In the genomic region with DNA sequence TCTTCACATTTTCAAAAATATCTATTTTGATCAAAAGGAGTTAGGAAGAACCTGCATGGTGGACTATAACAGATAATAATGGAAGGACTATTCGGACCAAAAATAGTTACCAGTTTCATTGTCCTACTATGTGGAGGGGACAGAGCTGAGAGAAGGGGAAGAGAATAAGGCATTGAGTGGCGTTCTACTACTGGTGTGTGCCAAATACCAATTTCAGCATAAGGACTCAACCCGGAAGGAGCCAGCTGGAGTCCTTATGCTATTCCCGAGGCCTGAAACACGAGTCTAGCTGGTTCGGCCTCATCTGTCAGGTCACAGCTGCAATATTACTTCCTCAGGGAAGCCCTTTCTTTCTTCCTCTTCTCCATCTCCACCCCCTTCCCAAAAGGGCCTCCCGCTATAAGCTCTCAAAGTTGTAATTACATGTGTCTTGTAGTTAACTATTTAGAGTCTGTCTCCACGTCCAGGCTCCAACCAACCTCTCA, we compare ENCODE assay signal across 8 cellular contexts. TPM values are rescaled to one million over a fixed set of nuclear protein-coding genes. Genes with fewer than 3 reads are reported as not detected.
DNase-seq lines count a peak whose midpoint lies in the region; ATAC-seq, FAIRE-seq and TF ChIP-seq lines count a peak whose summit lies in the region.

No MANE protein-coding gene starts in this region.

- H3K9me3 ChIP-seq in OCI-LY3 (ENCODE audit: insufficient read depth, low read length) = no peaks in the 10 kb centered on the region
- H3K9me3 ChIP-seq in colonic mucosa = no peaks in the 10 kb centered on the region
- no peaks in the 10 kb centered on the region for H3K9me3 ChIP-seq in lower lobe of right lung
- H3K9me3 ChIP-seq in upper lobe of left lung = no peaks in the 10 kb centered on the region

- peak overlapping the region; percentile 78 for H3K4me3 ChIP-seq in OCI-LY3 (ENCODE audit: low read length)
- peak overlapping the region; percentile 66 for H3K4me3 ChIP-seq in colonic mucosa
- peak overlapping the region; percentile 80 for H3K4me3 ChIP-seq in lower lobe of right lung
- H3K4me3 ChIP-seq in upper lobe of left lung = peak overlapping the region in 3 of 4 donors; percentile 63 to 84 (median 75)

- DNase-seq in T-helper 2 cell treated with Interferon-gamma antibody and Interleukin-4, amounts not matched to agents 5 μg/mL and 100 μg/mL, for 36 hours (ENCODE audit: low spot score) = no peak
- DNase-seq in T-helper 2 cell = no peak
- peak; percentile 60 for DNase-seq in colonic mucosa
- peak; percentile 55 for DNase-seq in lower lobe of right lung
- DNase-seq in upper lobe of left lung = peak in 1 of 2 donors; percentile 76
- no peak for DNase-seq in RPMI8226
- no peak for DNase-seq in GM12892 (ENCODE audit: insufficient read length)

- 24 to 30% methylated on average over 8 of the region's 8 CpGs for WGBS in upper lobe of left lung, 2 donors

- TF ChIP-seq CTCF in OCI-LY3 (IDR thresholded peaks at IDR 0.05; ENCODE audit: low read depth, low read length) (no peak), colonic mucosa (IDR thresholded peaks at IDR 0.05) (no peak), lower lobe of right lung (IDR thresholded peaks at IDR 0.05) (no peak), upper lobe of left lung (IDR thresholded peaks at IDR 0.05) (no peak)

- H3K27me3 Mint-ChIP-seq in T-helper 2 cell treated with Interferon-gamma antibody and Interleukin-4, amounts not matched to agents 5 μg/mL and 100 μg/mL, for 36 hours (ENCODE audit: low read depth) = peaks cover 63% of the 10 kb centered on the region

- no peaks in the 10 kb centered on the region for H3K36me3 Mint-ChIP-seq in T-helper 2 cell treated with Interferon-gamma antibody and Interleukin-4, amounts not matched to agents 5 μg/mL and 100 μg/mL, for 36 hours (ENCODE audit: low read depth)

- no peak for FAIRE-seq in GM12892 (lab: Jason Lieb, UNC)

- H3K9ac ChIP-seq in OCI-LY3 (ENCODE audit: low read length) (peak overlapping the region; percentile 72), colonic mucosa (ENCODE audit: low read depth in 2 of 2, low read length in 2 of 2) (peak overlapping the region; percentile 84 to 95)

- H3K36me3 ChIP-seq in OCI-LY3 (replicated peaks; ENCODE audit: low read depth, low read length) (no peaks in the 10 kb centered on the region), colonic mucosa (no peaks in the 10 kb centered on the region), lower lobe of right lung (no peaks in the 10 kb centered on the region), upper lobe of left lung (no peaks in the 10 kb centered on the region)

- ATAC-seq in lower lobe of right lung (peak; percentile 60 to 63), upper lobe of left lung (ENCODE audit: low FRiP score in 2 of 2) (peak; percentile 47 to 56)

- peak overlapping the region; percentile 75 for H3K4me3 Mint-ChIP-seq in T-helper 2 cell treated with Interferon-gamma antibody and Interleukin-4, amounts not matched to agents 5 μg/mL and 100 μg/mL, for 36 hours

- H3K27ac Mint-ChIP-seq in T-helper 2 cell treated with Interferon-gamma antibody and Interleukin-4, amounts not matched to agents 5 μg/mL and 100 μg/mL, for 36 hours = no peak overlapping the region

- peak overlapping the region; percentile 80 for H3K4me2 ChIP-seq in OCI-LY3 (ENCODE audit: low read length)

- TF ChIP-seq EP300 in upper lobe of left lung (IDR thresholded peaks at IDR 0.05) = no peak

- H3K27me3 ChIP-seq in OCI-LY3 (ENCODE audit: low read depth, low read length) (peaks cover 21% of the 10 kb centered on the region), colonic mucosa (no peaks in the 10 kb centered on the region), lower lobe of right lung (ENCODE audit: low read depth) (no peaks in the 10 kb centered on the region), upper lobe of left lung (no peaks in the 10 kb centered on the region)

- H3K79me2 ChIP-seq in OCI-LY3 (ENCODE audit: low read length) = no peaks in the 10 kb centered on the region

- peaks cover 15% of the 10 kb centered on the region for H3K4me1 Mint-ChIP-seq in T-helper 2 cell treated with Interferon-gamma antibody and Interleukin-4, amounts not matched to agents 5 μg/mL and 100 μg/mL, for 36 hours (ENCODE audit: low read depth)

- H3K4me1 ChIP-seq in OCI-LY3 (ENCODE audit: low read length) (peaks cover 42% of the 10 kb centered on the region), colonic mucosa (no peaks in the 10 kb centered on the region), lower lobe of right lung (peaks cover 12% of the 10 kb centered on the region), upper lobe of left lung (peaks cover 0 to 24% (median 9%) of the 10 kb centered on the region in 4 donors)

- H4K20me1 ChIP-seq in OCI-LY3 (ENCODE audit: insufficient read depth, low read length) = 0 out of 2 replicates have a peak, but pooled peaks cover 3% of the 10 kb centered on the region

- intact Hi-C loops in colonic mucosa (cut with DNase I) (no loop called here), lower lobe of right lung (cut with DNase I) (no loop called here)

- H3K9me3 Mint-ChIP-seq in T-helper 2 cell treated with Interferon-gamma antibody and Interleukin-4, amounts not matched to agents 5 μg/mL and 100 μg/mL, for 36 hours = no peaks in the 10 kb centered on the region

- H3K27ac ChIP-seq in OCI-LY3 (ENCODE audit: low read length) = no peak overlapping the region
- H3K27ac ChIP-seq in colonic mucosa = peak overlapping the region; percentile 97
- peak overlapping the region; percentile 98 for H3K27ac ChIP-seq in lower lobe of right lung
- peak overlapping the region; percentile 92 to 98 (median 96) for H3K27ac ChIP-seq in upper lobe of left lung

- no peak for TF ChIP-seq POLR2A in upper lobe of left lung (IDR thresholded peaks at IDR 0.05)
- no peak for TF ChIP-seq POLR2A in GM12892 (IDR thresholded peaks at IDR 0.05; ENCODE audit: low read depth, low read length)

- H2AFZ ChIP-seq in OCI-LY3 (ENCODE audit: low read depth, low read length) = peak overlapping the region; percentile 95

RNA-seq across cellular contexts. Expression of a gene that starts 20.5 kb away (rescaled TPM):
- total RNA-seq in colonic mucosa (10 to 100 TPM; 10.8 to 15.7 TPM), lower lobe of right lung (35.3 TPM), upper lobe of left lung (10 to 100 TPM; 17.6 to 55.5 (median 27.9) TPM)
- 11.2 TPM for polyA plus RNA-seq in GM12892 (2012; ENCODE audit: missing spikeins)

Comparison
In these comparisons a context has a peak if more than half of its experiments do, and no peak if none do; other contexts are left out.
1. DNase-seq: peak in colonic mucosa (single experiment) and lower lobe of right lung (single experiment); none in T-helper 2 cell treated with Interferon-gamma antibody and Interleukin-4, amounts not matched to agents 5 μg/mL and 100 μg/mL, for 36 hours (single experiment), T-helper 2 cell (0 of 5), RPMI8226 (single experiment) and GM12892 (single experiment).
2. Peak in every context shown above with its lines, with median percentiles within 50 percentile points of each other: H3K4me3 ChIP-seq.